Comparison of ENCODE assay signal across 8 cellular contexts in genomic region chr3:197394464-197395321, GRCh38.
DNase-seq lines count a peak whose midpoint lies in the region; ATAC-seq and TF ChIP-seq lines count a peak whose summit lies in the region.

No MANE protein-coding gene starts in this region.

- no peaks in the 10 kb centered on the region for H3K79me2 ChIP-seq in HCT116 (ENCODE audit: insufficient read depth, low read length)

- ATAC-seq in HCT116 (peak; percentile 96), T-helper 17 cell (peak; percentile 77)

- intact Hi-C loops in HCT116 (cut with micrococcal nuclease): no loop called here
- intact Hi-C loops in prostate gland (cut with DNase I): loop anchor here (5.0 to 10.0 kb wide), 2 partner anchors 42 to 100 kb away; partner anchors contain the start of gene DLG1

- peaks cover 39% of the 10 kb centered on the region for H3K27me3 Mint-ChIP-seq in T-helper 17 cell

- peak overlapping the region; percentile 46 for H3K9ac ChIP-seq in HCT116 (ENCODE audit: low read length)

- H3K27me3 ChIP-seq in HCT116 (ENCODE audit: insufficient read depth, low read length): peaks cover 5% of the 10 kb centered on the region; the same call in 1 of the 2 replicates
- H3K27me3 ChIP-seq in esophagus (ENCODE audit: control insufficient read depth in 1 of 2, insufficient read depth in 2 of 2, low read length in 2 of 2): no peaks in the 10 kb centered on the region
- no peaks in the 10 kb centered on the region for H3K27me3 ChIP-seq in prostate gland (replicated peaks; ENCODE audit: insufficient read depth)

- no peak for TF ChIP-seq POLR2A in HCT116 (IDR thresholded peaks at IDR 0.05; ENCODE audit: borderline replicate concordance, extremely low read depth, insufficient read depth, insufficient read length)
- TF ChIP-seq POLR2A in prostate gland (IDR thresholded peaks at IDR 0.05): no peak

- peak overlapping the region; percentile 57 for H2AFZ ChIP-seq in HCT116 (ENCODE audit: low read depth, low read length, poor library complexity, severe bottlenecking)

- H3K4me1 Mint-ChIP-seq in T-helper 17 cell: peaks cover 2% of the 10 kb centered on the region

- peak overlapping the region; percentile 67 for H3K27ac Mint-ChIP-seq in T-helper 17 cell

- H3K4me1 ChIP-seq in HCT116 (ENCODE audit: control insufficient read depth in 1 of 2, insufficient read depth in 2 of 2, low read length in 2 of 2): peaks cover 9 to 28% of the 10 kb centered on the region in 2 experiments; a peak in 3 of 4 replicates
- H3K4me1 ChIP-seq in esophagus (ENCODE audit: control insufficient read depth in 2 of 2, insufficient read depth in 2 of 2, low read length in 1 of 2): peaks cover 0 to 18% of the 10 kb centered on the region in 2 donors
- H3K4me1 ChIP-seq in prostate gland (replicated peaks): no peaks in the 10 kb centered on the region

- peak overlapping the region in 1 of 2 experiments; percentile 9; a peak in 1 of 4 replicates for H3K4me3 ChIP-seq in HCT116 (replicated peaks in 1 of 2; ENCODE audit: low read depth in 1 of 2, low read length in 2 of 2)
- H3K4me3 ChIP-seq in esophagus (ENCODE audit: low read depth in 1 of 2, low read length in 2 of 2): no peak overlapping the region
- no peak overlapping the region for H3K4me3 ChIP-seq in prostate gland

- H3K36me3 ChIP-seq in HCT116 (ENCODE audit: control insufficient read depth in 1 of 2, insufficient read depth in 2 of 2, low read length in 2 of 2): no peaks in the 10 kb centered on the region
- H3K36me3 ChIP-seq in esophagus (ENCODE audit: control insufficient read depth in 2 of 2, insufficient read depth in 2 of 2, low read length in 1 of 2): no peaks in the 10 kb centered on the region
- no peaks in the 10 kb centered on the region for H3K36me3 ChIP-seq in prostate gland

- CTCF ChIA-PET in HCT116 (lab: Charles Lee): no interaction called here

- H3K27ac ChIP-seq in HCT116 (ENCODE audit: low read depth, low read length): no peak overlapping the region
- H3K27ac ChIP-seq in esophagus (ENCODE audit: low read depth in 2 of 2, low read length in 1 of 2): peak overlapping the region; percentile 95 to 97
- H3K27ac ChIP-seq in prostate gland: peak overlapping the region; percentile 64

- POLR2A ChIA-PET in HCT116 (lab: Charles Lee): no interaction called here

- no peaks in the 10 kb centered on the region for H4K20me1 ChIP-seq in HCT116 (ENCODE audit: insufficient read depth)

- in situ Hi-C loops in Caki2 (cut with HindIII; ENCODE audit: low pct_unique_long_range_greater_than_20kb, low sequenced_read_pairs): no loop called here

- H3K9me3 ChIP-seq in HCT116 (ENCODE audit: control insufficient read depth in 1 of 2, insufficient read depth in 1 of 2, low read depth in 1 of 2, low read length in 2 of 2) (no peaks in the 10 kb centered on the region), T-helper 17 cell (ENCODE audit: control insufficient read depth, low read length, poor library complexity, severe bottlenecking) (no peaks in the 10 kb centered on the region), esophagus (ENCODE audit: control insufficient read depth in 2 of 2, insufficient read depth in 1 of 2, low read depth in 1 of 2, low read length in 1 of 2) (no peaks in the 10 kb centered on the region), prostate gland (no peaks in the 10 kb centered on the region)

- H3K4me2 ChIP-seq in HCT116 (ENCODE audit: low read length): peak overlapping the region; percentile 57

- RAD21 ChIA-PET in HCT116 (lab: Charles Lee; ENCODE audit: low non-redundant PET in 1 of 2, low total read pairs in 2 of 2, uncharacterized antibody in 2 of 2, unreplicated experiment in 2 of 2): no interaction called here

- WGBS in esophagus, 2 donors: 38 to 57% methylated on average over 25 of the region's 25 CpGs
- WGBS in prostate gland: 19% methylated on average over 25 of the region's 25 CpGs

- no TSS peak for BruUV-seq in HCT116 (replicated peaks; lab: Mats Ljungman, UMichigan)

- TF ChIP-seq RAD21 in HCT116 (IDR thresholded peaks at IDR 0.05; ENCODE audit: low read depth): 0 out of 2 replicates have a peak, but pooled peaks have one; percentile 18

- no peak overlapping the region for H3K4me3 Mint-ChIP-seq in T-helper 17 cell

- no peaks in the 10 kb centered on the region for H3K9me2 ChIP-seq in HCT116 (ENCODE audit: insufficient read depth)

- no peaks in the 10 kb centered on the region for H3K36me3 Mint-ChIP-seq in T-helper 17 cell (ENCODE audit: low read depth)

- DNase-seq in Caki2 (ENCODE audit: low read depth): peak; percentile 95
- peak; percentile 78 for DNase-seq in HCT116 (ENCODE audit: low read depth, low spot score)
- DNase-seq in T-helper 17 cell: no peak
- peak; percentile 82 for DNase-seq in prostate gland (ENCODE audit: low spot score)
- no peak for DNase-seq in GOT3 (lab: John Stamatoyannopoulos, UW)
- no peak for DNase-seq in NCI-H774 (lab: John Stamatoyannopoulos, UW)
- no peak for DNase-seq in NCI-H1436 (lab: John Stamatoyannopoulos, UW)

- TF ChIP-seq CTCF in HCT116 (IDR thresholded peaks at IDR 0.05 in 2 of 3, conservative IDR thresholded peaks at IDR 0.05 in 1 of 3; ENCODE audit: borderline replicate concordance in 1 of 3, insufficient read depth in 1 of 3, low read depth in 2 of 3, low read length in 2 of 3): no peak
- no peak for TF ChIP-seq CTCF in prostate gland (IDR thresholded peaks at IDR 0.05)

TF ChIP-seq in HCT116, 20 proteins besides CTCF, POLR2A, EP300 and RAD21:
- no peak for TF ChIP-seq ATF3 (IDR thresholded peaks at IDR 0.05)
- TF ChIP-seq MAX (IDR thresholded peaks at IDR 0.05): peak; percentile 81
- peak; percentile 35 for TF ChIP-seq TCF7L2 (IDR thresholded peaks at IDR 0.05; ENCODE audit: borderline replicate concordance, extremely low read depth, insufficient read depth, insufficient read length)
- no peak; the same call in 1 of the 2 replicates for TF ChIP-seq SRF (IDR thresholded peaks at IDR 0.05; ENCODE audit: low read depth)
- TF ChIP-seq EZH2phosphoT487 (IDR thresholded peaks at IDR 0.05; ENCODE audit: borderline replicate concordance): no peak
- TF ChIP-seq CEBPB (IDR thresholded peaks at IDR 0.05; ENCODE audit: low read depth): no peak
- peak; percentile 88 for TF ChIP-seq JUND (IDR thresholded peaks at IDR 0.05)
- TF ChIP-seq ZFX (IDR thresholded peaks at IDR 0.05): no peak; the same call in 1 of the 2 replicates
- TF ChIP-seq CBX3 (IDR thresholded peaks at IDR 0.05; ENCODE audit: low read depth): peak; percentile 83
- peak; percentile 80 for TF ChIP-seq SP1 (IDR thresholded peaks at IDR 0.05; ENCODE audit: low read depth)
- TF ChIP-seq ZBTB33 (IDR thresholded peaks at IDR 0.05; ENCODE audit: extremely low read depth, insufficient replicate concordance, low read length): no peak
- peak; percentile 87 for TF ChIP-seq FOSL1 (IDR thresholded peaks at IDR 0.05; ENCODE audit: low read depth)

Comparison
In these comparisons a context has a peak if more than half of its experiments do, and no peak if none do; other contexts are left out.
1. DNase-seq: peak in Caki2 (single experiment), HCT116 (single experiment) and prostate gland (single experiment); none in T-helper 17 cell (0 of 3), GOT3 (single experiment), NCI-H774 (single experiment) and NCI-H1436 (single experiment).